33 cellular contexts compared by ENCODE assay signal in genomic region chr3:52098108-52098507, GRCh38. TPM values are rescaled to one million over a fixed set of nuclear protein-coding genes. Genes with fewer than 3 reads are reported as not detected.
"Had no signal": no experiment of that assay in that cellular context is flagged by ENCODE, and none has a peak within 500 bp of the region (broad histone marks: within the 10 kb centered on the region; RNA-seq: fewer than 3 reads in every experiment).

No MANE protein-coding gene starts in this region.

- H3K4me3 ChIP-seq: adrenal gland, ascending aorta, esophagus squamous epithelium, neural progenitor cell, right lobe of liver, tibial nerve had no signal

- FAIRE-seq: endometrium, islet of Langerhans, small intestine, urothelium cell line had no signal

- H3K4me2 ChIP-seq: neural progenitor cell had no signal

- H3K9me3 ChIP-seq: adrenal gland, esophagus squamous epithelium, right lobe of liver had no signal

- DNase-seq: activated CD4-positive, alpha-beta T cell treated with anti-CD3 and anti-CD28 coated beads for 48 hours; activated CD4-positive, alpha-beta T cell treated with anti-CD3 and anti-CD28 coated beads, Interleukin-2, amount 50 U/mL, for 48 hours; activated CD8-positive, alpha-beta memory T cell treated with anti-CD3 and anti-CD28 coated beads, Interleukin-2, amount 50 U/mL, for 4 hours; activated effector memory CD4-positive, alpha-beta T cell treated with anti-CD3 and anti-CD28 coated beads, Interleukin-2, amount 50 U/mL, for 16 hours; activated naive CD4-positive, alpha-beta T cell treated with anti-CD3 and anti-CD28 coated beads for 36 hours; activated naive CD8-positive, alpha-beta T cell treated with anti-CD3 and anti-CD28 coated beads for 36 hours; activated T-cell treated with anti-CD3 and anti-CD28 coated beads, Interleukin-2, amount 50 U/mL, for 1 hour; adrenal gland; caudate nucleus; effector CD4-positive, alpha-beta T cell; esophagus squamous epithelium; foreskin melanocyte; mesenchymal stem cell; naive thymus-derived CD8-positive, alpha-beta T cell; occipital lobe; small intestine; stimulated activated CD4-positive, alpha-beta T cell treated with anti-CD3 and anti-CD28 coated beads, Interleukin-15, amount 100 ng/mL, for 24 hours; stimulated activated naive CD4-positive, alpha-beta T cell treated with Interleukin-2 at 50 U/mL for 16 hours; SW 1271; T-helper 9 cell; WERI-Rb-1 had no signal

- H3K4me3 Mint-ChIP-seq: activated naive CD4-positive, alpha-beta T cell treated with anti-CD3 and anti-CD28 coated beads for 36 hours; activated naive CD8-positive, alpha-beta T cell treated with anti-CD3 and anti-CD28 coated beads for 36 hours; activated T-helper 1 cell treated with anti-CD3 and anti-CD28 coated beads, Interleukin-12 subunit alpha, Interleukin-12 subunit beta, Interleukin-2, Interleukin-4 antibody, amounts not matched to agents 30 ng/mL and 10 ng/mL and 1 ng/mL, durations not matched to agents 14 hours and 24 hours and 36 hours; brain; dendritic cell treated with granulocyte-macrophage colony-stimulating factor and Interleukin-4, amounts not matched to agents 40 ng/mL and 50 ng/mL, for 4 days; naive thymus-derived CD8-positive, alpha-beta T cell; neural progenitor cell; T-helper 1 cell treated with Interleukin-12 subunit alpha and Interleukin-12 subunit beta and Interleukin-4 antibody, amounts not matched to agents 30 μg/mL and 1 μg/mL, for 36 hours had no signal

- H2AFZ ChIP-seq: neural progenitor cell had no signal

- H3K27me3 ChIP-seq: adrenal gland, ascending aorta, esophagus squamous epithelium, neural progenitor cell, right lobe of liver, tibial nerve had no signal

- H3K27me3 Mint-ChIP-seq: activated naive CD8-positive, alpha-beta T cell treated with anti-CD3 and anti-CD28 coated beads for 36 hours; dendritic cell treated with granulocyte-macrophage colony-stimulating factor and Interleukin-4, amounts not matched to agents 40 ng/mL and 50 ng/mL, for 4 days had no signal

- ATAC-seq: activated CD4-positive, CD25-positive, alpha-beta regulatory T cell treated with anti-CD3 and anti-CD28 coated beads, Interleukin-2, amount 50 U/mL, for 24 hours; naive thymus-derived CD8-positive, alpha-beta T cell had no signal

- H3K27ac Mint-ChIP-seq: activated naive CD4-positive, alpha-beta T cell treated with anti-CD3 and anti-CD28 coated beads for 36 hours; activated naive CD8-positive, alpha-beta T cell treated with anti-CD3 and anti-CD28 coated beads for 36 hours; activated T-helper 1 cell treated with anti-CD3 and anti-CD28 coated beads, Interleukin-12 subunit alpha, Interleukin-12 subunit beta, Interleukin-2, Interleukin-4 antibody, amounts not matched to agents 30 ng/mL and 10 ng/mL and 1 ng/mL, durations not matched to agents 14 hours and 24 hours and 36 hours; brain; neural progenitor cell; T-helper 1 cell treated with Interleukin-12 subunit alpha and Interleukin-12 subunit beta and Interleukin-4 antibody, amounts not matched to agents 30 μg/mL and 1 μg/mL, for 36 hours had no signal

- H3K4me1 Mint-ChIP-seq: activated naive CD8-positive, alpha-beta T cell treated with anti-CD3 and anti-CD28 coated beads for 36 hours; brain; neural progenitor cell had no signal

- H3K4me1 ChIP-seq: adrenal gland, ascending aorta, esophagus squamous epithelium, neural progenitor cell, right lobe of liver, tibial nerve had no signal

- H3K36me3 ChIP-seq: adrenal gland, ascending aorta, esophagus squamous epithelium, right lobe of liver had no signal

- H3K27ac ChIP-seq: adrenal gland, ascending aorta, esophagus squamous epithelium, neural progenitor cell, right lobe of liver, tibial nerve, WERI-Rb-1 had no signal

- H3K9ac ChIP-seq: neural progenitor cell had no signal

RNA-seq across cellular contexts. Expression of gene POC1A, which starts 56.1 kb away (rescaled TPM):
- total RNA-seq: ascending aorta had no signal
